1 cellular context compared by ENCODE assay signal in the genomic region with DNA sequence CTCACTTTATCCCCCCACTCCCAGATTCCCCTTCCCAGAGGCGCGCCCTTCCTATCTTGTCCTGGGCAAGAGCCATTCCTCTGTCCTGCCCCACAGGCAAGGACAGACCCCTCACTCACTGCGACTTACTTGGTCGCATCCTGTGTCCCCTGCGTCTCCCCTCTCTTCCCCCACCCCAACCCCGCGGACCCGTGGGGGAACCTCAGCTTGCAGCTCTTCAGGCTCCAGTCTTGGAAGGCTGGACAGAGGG.
TF ChIP-seq lines count a peak whose summit lies in the region.

No MANE protein-coding gene starts in this region.

TF ChIP-seq in K562, 482 proteins besides CTCF, POLR2A, EP300 and RAD21 (continued from another document):
- TF ChIP-seq, protein P1, sequence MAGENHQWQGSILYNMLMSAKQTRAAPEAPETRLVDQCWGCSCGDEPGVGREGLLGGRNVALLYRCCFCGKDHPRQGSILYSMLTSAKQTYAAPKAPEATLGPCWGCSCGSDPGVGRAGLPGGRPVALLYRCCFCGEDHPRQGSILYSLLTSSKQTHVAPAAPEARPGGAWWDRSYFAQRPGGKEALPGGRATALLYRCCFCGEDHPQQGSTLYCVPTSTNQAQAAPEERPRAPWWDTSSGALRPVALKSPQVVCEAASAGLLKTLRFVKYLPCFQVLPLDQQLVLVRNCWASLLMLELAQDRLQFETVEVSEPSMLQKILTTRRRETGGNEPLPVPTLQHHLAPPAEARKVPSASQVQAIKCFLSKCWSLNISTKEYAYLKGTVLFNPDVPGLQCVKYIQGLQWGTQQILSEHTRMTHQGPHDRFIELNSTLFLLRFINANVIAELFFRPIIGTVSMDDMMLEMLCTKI (IDR thresholded peaks at IDR 0.05; ENCODE audit: partially characterized antibody) = no peak
- TF ChIP-seq RUNX1 (IDR thresholded peaks at IDR 0.05; ENCODE audit: low read depth) (no peak), THRAP3 (IDR thresholded peaks at IDR 0.05; ENCODE audit: borderline replicate concordance) (no peak), FUS (optimal IDR thresholded peaks at IDR 0.05; ENCODE audit: low read depth, low read length) (no peak), TRIM28 (IDR thresholded peaks at IDR 0.05) (no peak)
